Comparison of ENCODE assay signal across 8 cellular contexts in genomic region chr1:11273595-11274234, GRCh38. TPM values are rescaled to one million over a fixed set of nuclear protein-coding genes. Genes with fewer than 3 reads are reported as not detected.
DNase-seq lines count a peak whose midpoint lies in the region; ATAC-seq and TF ChIP-seq lines count a peak whose summit lies in the region.

No MANE protein-coding gene starts in this region.

- H3K4me1 Mint-ChIP-seq in activated CD8-positive, alpha-beta memory T cell treated with anti-CD3 and anti-CD28 coated beads, Interleukin-2, amount 10 ng/mL, durations not matched to agents 7 days and 5 days, result peaks cover 32% of the 10 kb centered on the region
- H3K4me1 Mint-ChIP-seq in activated naive CD4-positive, alpha-beta T cell treated with anti-CD3 and anti-CD28 coated beads, Interleukin-2, amount 50 U/mL, for 24 hours, result peaks cover 34% of the 10 kb centered on the region
- H3K4me1 Mint-ChIP-seq in stimulated activated effector memory CD8-positive, alpha-beta T cell treated with anti-CD3 and anti-CD28 coated beads, Interleukin-12 subunit alpha, Interleukin-12 subunit beta, amount 100 ng/mL, for 72 hours, result peaks cover 23% of the 10 kb centered on the region

- DNase-seq in activated CD8-positive, alpha-beta memory T cell treated with anti-CD3 and anti-CD28 coated beads, Interleukin-2, amount 10 ng/mL, durations not matched to agents 7 days and 5 days, result no peak
- no peak for DNase-seq in activated CD8-positive, alpha-beta memory T cell treated with anti-CD3 and anti-CD28 coated beads for 24 hours
- no peak for DNase-seq in stimulated activated effector memory CD8-positive, alpha-beta T cell treated with anti-CD3 and anti-CD28 coated beads, Interleukin-12 subunit alpha, Interleukin-12 subunit beta, amount 100 ng/mL, for 72 hours (ENCODE audit: low spot score in 2 of 2)
- DNase-seq in GM13977 (ENCODE audit: low spot score), result no peak

- H3K9me3 Mint-ChIP-seq in activated CD8-positive, alpha-beta memory T cell treated with anti-CD3 and anti-CD28 coated beads, Interleukin-2, amount 10 ng/mL, durations not matched to agents 7 days and 5 days (ENCODE audit: low read depth), result no peaks in the 10 kb centered on the region
- no peaks in the 10 kb centered on the region for H3K9me3 Mint-ChIP-seq in activated naive CD4-positive, alpha-beta T cell treated with anti-CD3 and anti-CD28 coated beads, Interleukin-2, amount 50 U/mL, for 24 hours
- H3K9me3 Mint-ChIP-seq in stimulated activated effector memory CD8-positive, alpha-beta T cell treated with anti-CD3 and anti-CD28 coated beads, Interleukin-12 subunit alpha, Interleukin-12 subunit beta, amount 100 ng/mL, for 72 hours, result no peaks in the 10 kb centered on the region

- CTCF ChIA-PET in activated CD8-positive, alpha-beta memory T cell treated with anti-CD3 and anti-CD28 coated beads, Interleukin-2, amount 10 ng/mL, durations not matched to agents 7 days and 5 days (lab: Charles Lee), result interaction anchor here (2.6 kb wide), 1 partner anchor 236 kb away, joined by 6 read pairs; no protein-coding TSS in a partner anchor

- peaks cover 26% of the 10 kb centered on the region for H3K36me3 Mint-ChIP-seq in activated CD8-positive, alpha-beta memory T cell treated with anti-CD3 and anti-CD28 coated beads, Interleukin-2, amount 10 ng/mL, durations not matched to agents 7 days and 5 days
- H3K36me3 Mint-ChIP-seq in activated naive CD4-positive, alpha-beta T cell treated with anti-CD3 and anti-CD28 coated beads, Interleukin-2, amount 50 U/mL, for 24 hours, result peaks cover 17% of the 10 kb centered on the region
- peaks cover 40% of the 10 kb centered on the region for H3K36me3 Mint-ChIP-seq in stimulated activated effector memory CD8-positive, alpha-beta T cell treated with anti-CD3 and anti-CD28 coated beads, Interleukin-12 subunit alpha, Interleukin-12 subunit beta, amount 100 ng/mL, for 72 hours

- ATAC-seq in activated CD8-positive, alpha-beta memory T cell treated with anti-CD3 and anti-CD28 coated beads, Interleukin-2, amount 10 ng/mL, durations not matched to agents 7 days and 5 days, result peak; percentile 62
- ATAC-seq in HG03432 (IDR thresholded peaks at IDR 0.05; ENCODE audit: unreplicated experiment) (peak; percentile 44), GM21825 (IDR thresholded peaks at IDR 0.05; ENCODE audit: unreplicated experiment) (no peak)
- peak; percentile 76 for ATAC-seq in stimulated activated effector memory CD8-positive, alpha-beta T cell treated with anti-CD3 and anti-CD28 coated beads, Interleukin-12 subunit alpha, Interleukin-12 subunit beta, amount 100 ng/mL, for 72 hours

- peak overlapping the region; percentile 90 for H3K4me3 Mint-ChIP-seq in activated CD8-positive, alpha-beta memory T cell treated with anti-CD3 and anti-CD28 coated beads, Interleukin-2, amount 10 ng/mL, durations not matched to agents 7 days and 5 days
- H3K4me3 Mint-ChIP-seq in activated naive CD4-positive, alpha-beta T cell treated with anti-CD3 and anti-CD28 coated beads, Interleukin-2, amount 50 U/mL, for 24 hours, result peak overlapping the region; percentile 99
- peak overlapping the region; percentile 85 for H3K4me3 Mint-ChIP-seq in stimulated activated effector memory CD8-positive, alpha-beta T cell treated with anti-CD3 and anti-CD28 coated beads, Interleukin-12 subunit alpha, Interleukin-12 subunit beta, amount 100 ng/mL, for 72 hours

- H3K27me3 Mint-ChIP-seq in activated CD8-positive, alpha-beta memory T cell treated with anti-CD3 and anti-CD28 coated beads, Interleukin-2, amount 10 ng/mL, durations not matched to agents 7 days and 5 days, result no peaks in the 10 kb centered on the region
- no peaks in the 10 kb centered on the region for H3K27me3 Mint-ChIP-seq in activated naive CD4-positive, alpha-beta T cell treated with anti-CD3 and anti-CD28 coated beads, Interleukin-2, amount 50 U/mL, for 24 hours

- peak overlapping the region; percentile 95 for H3K4me3 ChIP-seq in iPS-11a (ENCODE audit: low read depth, low read length)

- H3K27ac Mint-ChIP-seq in activated CD8-positive, alpha-beta memory T cell treated with anti-CD3 and anti-CD28 coated beads, Interleukin-2, amount 10 ng/mL, durations not matched to agents 7 days and 5 days, result peak overlapping the region; percentile 92
- H3K27ac Mint-ChIP-seq in activated naive CD4-positive, alpha-beta T cell treated with anti-CD3 and anti-CD28 coated beads, Interleukin-2, amount 50 U/mL, for 24 hours, result peak overlapping the region; percentile 97
- H3K27ac Mint-ChIP-seq in stimulated activated effector memory CD8-positive, alpha-beta T cell treated with anti-CD3 and anti-CD28 coated beads, Interleukin-12 subunit alpha, Interleukin-12 subunit beta, amount 100 ng/mL, for 72 hours, result peak overlapping the region; percentile 29

- in situ Hi-C loops in GM13977 (cut with MboI; ENCODE audit: low pct_unique_long_range_greater_than_20kb, low sequenced_read_pairs, unreplicated experiment), result no loop called here

- TF ChIP-seq CTCF in GM13977 (IDR thresholded peaks at IDR 0.05; ENCODE audit: extremely low read depth, insufficient read depth, missing control alignments), result no peak

RNA-seq across cellular contexts. Expression of gene UBIAD1, which starts 0.7 kb away (rescaled TPM):
- 10 to 100 TPM; 21.9 to 25.9 TPM for total RNA-seq in activated CD8-positive, alpha-beta memory T cell treated with anti-CD3 and anti-CD28 coated beads, Interleukin-2, amount 10 ng/mL, durations not matched to agents 7 days and 5 days

RNA-seq across cellular contexts. Expression of gene MTOR, which starts 11.4 kb away (rescaled TPM):
- total RNA-seq in activated CD8-positive, alpha-beta memory T cell treated with anti-CD3 and anti-CD28 coated beads, Interleukin-2, amount 10 ng/mL, durations not matched to agents 7 days and 5 days, result 10 to 100 TPM; 50.1 to 52.0 TPM

Comparison
In these comparisons a context has a peak if more than half of its experiments do, and no peak if none do; other contexts are left out.
1. H3K27ac Mint-ChIP-seq: peak in every context shown above with its lines; median percentile 97 in activated naive CD4-positive, alpha-beta T cell treated with anti-CD3 and anti-CD28 coated beads, Interleukin-2, amount 50 U/mL, for 24 hours; 92 in activated CD8-positive, alpha-beta memory T cell treated with anti-CD3 and anti-CD28 coated beads, Interleukin-2, amount 10 ng/mL, durations not matched to agents 7 days and 5 days; 29 in stimulated activated effector memory CD8-positive, alpha-beta T cell treated with anti-CD3 and anti-CD28 coated beads, Interleukin-12 subunit alpha, Interleukin-12 subunit beta, amount 100 ng/mL, for 72 hours.